In the genomic region with DNA sequence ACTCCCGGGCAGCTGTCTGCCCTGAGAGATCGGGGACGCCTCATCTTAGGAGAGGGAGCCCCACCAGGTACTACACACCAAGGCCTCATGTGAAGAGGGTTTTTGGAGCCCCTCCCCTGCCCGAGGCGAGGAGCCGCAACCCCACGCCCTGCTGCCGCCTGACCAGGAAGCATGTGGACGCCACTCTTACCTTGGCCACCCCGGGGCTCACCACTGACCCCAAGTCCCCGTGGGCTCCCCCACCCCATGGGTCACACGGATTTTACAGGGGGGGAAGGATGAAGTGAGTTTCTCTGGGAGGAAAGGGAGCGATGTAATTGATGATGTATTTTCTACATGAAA, we compare ENCODE assay signal across 19 cellular contexts. TPM values are rescaled to one million over a fixed set of nuclear protein-coding genes. Genes with fewer than 3 reads are reported as not detected.
DNase-seq lines count a peak whose midpoint lies in the region; ATAC-seq, FAIRE-seq and TF ChIP-seq lines count a peak whose summit lies in the region.
"Had no signal": no experiment of that assay in that cellular context is flagged by ENCODE, and none has a peak within 500 bp of the region (broad histone marks: within the 10 kb centered on the region; RNA-seq: fewer than 3 reads in every experiment).

No MANE protein-coding gene starts in this region.

- RAD21 ChIA-PET in GM12878 (lab: Charles Lee; ENCODE audit: unreplicated experiment) = interaction anchor here (0.8 to 1.2 kb wide), 2 partner anchors 26 to 85 kb away, joined by 3 read pairs; no protein-coding TSS in a partner anchor

- CTCF ChIA-PET in GM12878 (lab: Yijun Ruan, JAX) = no interaction called here

- TF ChIP-seq POLR2A in GM12878 (IDR thresholded peaks at IDR 0.05; ENCODE audit: low read depth, low read length) = no peak

- H3K9me3 Mint-ChIP-seq in IgD-negative memory B cell (no peaks in the 10 kb centered on the region), immature natural killer cell (no peaks in the 10 kb centered on the region)
- H3K9me3 Mint-ChIP-seq in stimulated activated effector memory CD8-positive, alpha-beta T cell treated with anti-CD3 and anti-CD28 coated beads, Interleukin-12 subunit alpha, Interleukin-12 subunit beta, amount 100 ng/mL, for 72 hours = no peaks in the 10 kb centered on the region
- H3K9me3 Mint-ChIP-seq: CD4-positive, alpha-beta T cell; H9 had no signal

- POLR2A ChIA-PET in GM12878 (lab: Charles Lee) = interaction anchor here (1.4 kb wide), 1 partner anchor 24 kb away, joined by 3 read pairs; no protein-coding TSS in a partner anchor

- peaks cover 12% of the 10 kb centered on the region for H3K79me2 ChIP-seq in DOHH2 (ENCODE audit: control insufficient read depth, low read length)
- no peaks in the 10 kb centered on the region for H3K79me2 ChIP-seq in GM12878 (ENCODE audit: control insufficient read depth, insufficient read depth, low read length)

- H3K27ac ChIP-seq in DOHH2 (ENCODE audit: low read depth, low read length) (peak overlapping the region; percentile 40), GM12878 (ENCODE audit: control insufficient read depth, insufficient read depth) (peak overlapping the region; percentile 13; the same call in 1 of the 2 replicates)
- H3K27ac ChIP-seq: Peyer's patch had no signal

- H3K36me3 Mint-ChIP-seq in IgD-negative memory B cell = no peaks in the 10 kb centered on the region
- H3K36me3 Mint-ChIP-seq in stimulated activated effector memory CD8-positive, alpha-beta T cell treated with anti-CD3 and anti-CD28 coated beads, Interleukin-12 subunit alpha, Interleukin-12 subunit beta, amount 100 ng/mL, for 72 hours = no peaks in the 10 kb centered on the region
- H3K36me3 Mint-ChIP-seq in immature natural killer cell = peaks cover 0 to 5% (median 4%) of the 10 kb centered on the region in 3 donors

- H3K27ac Mint-ChIP-seq in IgD-negative memory B cell = peak overlapping the region; percentile 75 to 88 (median 85)
- H3K27ac Mint-ChIP-seq in stimulated activated effector memory CD8-positive, alpha-beta T cell treated with anti-CD3 and anti-CD28 coated beads, Interleukin-12 subunit alpha, Interleukin-12 subunit beta, amount 100 ng/mL, for 72 hours = peak overlapping the region; percentile 74
- no peak overlapping the region for H3K27ac Mint-ChIP-seq in immature natural killer cell
- H3K27ac Mint-ChIP-seq: CD4-positive, alpha-beta T cell had no signal

- no peak for TF ChIP-seq RAD21 in GM12878 (IDR thresholded peaks at IDR 0.05; ENCODE audit: insufficient read depth, low read depth, low read length)

- H3K4me2 ChIP-seq in DOHH2 (ENCODE audit: low read length) (peak overlapping the region; percentile 39), GM12878 (ENCODE audit: control insufficient read depth, insufficient read depth) (no peak overlapping the region)

- H3K4me1 Mint-ChIP-seq in IgD-negative memory B cell (peaks cover 0 to 15% (median 12%) of the 10 kb centered on the region in 3 donors), immature natural killer cell (peaks cover 0 to 11% of the 10 kb centered on the region in 2 donors)
- H3K4me1 Mint-ChIP-seq in stimulated activated effector memory CD8-positive, alpha-beta T cell treated with anti-CD3 and anti-CD28 coated beads, Interleukin-12 subunit alpha, Interleukin-12 subunit beta, amount 100 ng/mL, for 72 hours = no peaks in the 10 kb centered on the region

- H3K9ac ChIP-seq in GM12878 (ENCODE audit: control insufficient read depth, insufficient read depth, low read length) = no peak overlapping the region

- in situ Hi-C loops in GM12878 (cut with MboI) = no loop called here

- H3K9me2 ChIP-seq in DOHH2 (replicated peaks; ENCODE audit: control insufficient read depth, low read length) = no peaks in the 10 kb centered on the region

- BruUV-seq in GM12878 (replicated peaks; lab: Mats Ljungman, UMichigan) = no TSS peak

- intact Hi-C loops in GM12878 (cut with micrococcal nuclease; ENCODE audit: unreplicated experiment) = no loop called here

- no peak overlapping the region for H2AFZ ChIP-seq in GM12878 (ENCODE audit: control insufficient read depth, low read depth, low read length)

- H4K20me1 ChIP-seq in DOHH2 (ENCODE audit: control insufficient read depth, insufficient read depth, low read depth, low read length) = no peaks in the 10 kb centered on the region
- no peaks in the 10 kb centered on the region for H4K20me1 ChIP-seq in GM12878 (ENCODE audit: control insufficient read depth, insufficient read depth)

- no peak; the same call in 2 of the 3 replicates for ATAC-seq in GM12878
- ATAC-seq in stimulated activated effector memory CD8-positive, alpha-beta T cell treated with anti-CD3 and anti-CD28 coated beads, Interleukin-12 subunit alpha, Interleukin-12 subunit beta, amount 100 ng/mL, for 72 hours = no peak
- ATAC-seq in HG03025 (IDR thresholded peaks at IDR 0.05; ENCODE audit: low FRiP score, unreplicated experiment) = no peak

- H3K4me1 ChIP-seq in DOHH2 (ENCODE audit: control insufficient read depth, low read length) = peaks cover 58% of the 10 kb centered on the region
- H3K4me1 ChIP-seq in GM12878 (ENCODE audit: control insufficient read depth, insufficient read depth, low read length) = peaks cover 21% of the 10 kb centered on the region

- SMC1A ChIA-PET in GM12878 (lab: Charles Lee; ENCODE audit: uncharacterized antibody, unreplicated experiment) = interaction anchor here (1.9 kb wide), 1 partner anchor 65 kb away, joined by 8 read pairs; no protein-coding TSS in a partner anchor

- no peaks in the 10 kb centered on the region for H3K9me3 ChIP-seq in DOHH2 (ENCODE audit: control insufficient read depth, insufficient read depth, low read length)
- H3K9me3 ChIP-seq in GM12878 (replicated peaks; ENCODE audit: control insufficient read depth, insufficient read depth, low read length) = no peaks in the 10 kb centered on the region
- H3K9me3 ChIP-seq: Peyer's patch had no signal

- H3K27me3 ChIP-seq in DOHH2 (ENCODE audit: control insufficient read depth, low read length) (no peaks in the 10 kb centered on the region), GM12878 (replicated peaks in 1 of 2; ENCODE audit: control insufficient read depth in 2 of 2, insufficient read depth in 2 of 2, low read length in 1 of 2) (no peaks in the 10 kb centered on the region)
- H3K27me3 ChIP-seq: Peyer's patch had no signal

- 21% methylated on average over 13 of the region's 13 CpGs for WGBS in GM12878 (ENCODE audit: insufficient coverage, insufficient replicate concordance, low lambda C conversion rate, missing lambda C conversion rate)

- no peaks in the 10 kb centered on the region for H3K27me3 Mint-ChIP-seq in IgD-negative memory B cell
- H3K27me3 Mint-ChIP-seq in immature natural killer cell (ENCODE audit: low read depth in 3 of 3) = peaks cover 19 to 27% (median 20%) of the 10 kb centered on the region in 3 donors
- H3K27me3 Mint-ChIP-seq: CD4-positive, alpha-beta T cell had no signal

- peak overlapping the region in 2 of 4 donors; percentile 78 to 87 for H3K4me3 Mint-ChIP-seq in IgD-negative memory B cell
- no peak overlapping the region for H3K4me3 Mint-ChIP-seq in stimulated activated effector memory CD8-positive, alpha-beta T cell treated with anti-CD3 and anti-CD28 coated beads, Interleukin-12 subunit alpha, Interleukin-12 subunit beta, amount 100 ng/mL, for 72 hours
- no peak overlapping the region for H3K4me3 Mint-ChIP-seq in immature natural killer cell
- H3K4me3 Mint-ChIP-seq: CD4-positive, alpha-beta T cell; H9 had no signal

- no peak for FAIRE-seq in GM12878 (lab: Jason Lieb, UNC)
- FAIRE-seq: K562 had no signal

- peaks cover 15% of the 10 kb centered on the region for H3F3A ChIP-seq in DOHH2 (ENCODE audit: control insufficient read depth, insufficient read depth)

- no peak for TF ChIP-seq CTCF in DOHH2 (IDR thresholded peaks at IDR 0.05; ENCODE audit: low read depth, low read length, poor library complexity, severe bottlenecking)
- TF ChIP-seq CTCF in GM12878 (IDR thresholded peaks at IDR 0.05 in 2 of 3, conservative IDR thresholded peaks at IDR 0.05 in 1 of 3; ENCODE audit: control insufficient read depth in 2 of 3, extremely low read depth in 1 of 3, insufficient read depth in 1 of 3, low read depth in 3 of 3, low read length in 3 of 3) = no peak

- no peak overlapping the region for H3K4me3 ChIP-seq in DOHH2 (ENCODE audit: low read length)
- no peak overlapping the region for H3K4me3 ChIP-seq in GM12878
- H3K4me3 ChIP-seq: K562, Peyer's patch had no signal

- no peak for DNase-seq in GM12878 (ENCODE audit: low read depth, low spot score)
- no peak for DNase-seq in stimulated activated effector memory CD8-positive, alpha-beta T cell treated with anti-CD3 and anti-CD28 coated beads, Interleukin-12 subunit alpha, Interleukin-12 subunit beta, amount 100 ng/mL, for 72 hours (ENCODE audit: low spot score in 2 of 2)
- DNase-seq in immature natural killer cell = no peak
- DNase-seq in DMS153 treated with DMSO at 0.1 percent for 48 hours (lab: John Stamatoyannopoulos, UW; ENCODE audit: unreplicated experiment) = no peak
- DNase-seq in hypothalamus (lab: John Stamatoyannopoulos, UW) = no peak
- DNase-seq: CD4-positive, alpha-beta T cell; DND-41; GDM1; NCI-H146; NCI-H2081 treated with DMSO at 0.1 percent for 48 hours; NCI-H510A treated with DMSO at 0.1 percent for 48 hours; Peyer's patch; SHP77 had no signal

- peaks cover 73% of the 10 kb centered on the region for H3K36me3 ChIP-seq in DOHH2 (ENCODE audit: control insufficient read depth, low read length)
- peaks cover 3 to 9% of the 10 kb centered on the region in 2 experiments; a peak in 3 of 4 replicates for H3K36me3 ChIP-seq in GM12878 (ENCODE audit: control insufficient read depth in 2 of 2, insufficient read depth in 2 of 2, low read length in 1 of 2)

- no peak for TF ChIP-seq EP300 in GM12878 (IDR thresholded peaks at IDR 0.05; ENCODE audit: borderline replicate concordance in 1 of 2, control insufficient read depth in 1 of 2, low read depth in 2 of 2, low read length in 2 of 2)

RNA-seq across cellular contexts. Expression of a gene that starts 17.6 kb away (rescaled TPM):
- polyA plus RNA-seq in IgD-negative memory B cell (not detected), GM12878 (2011; rRNA removed) (not detected in 2 replicates), GM12878 (2014; fragmentation: Illumina TruSeq; extraction: Trizol) (not detected in 2 replicates), GM12878 (2014; fragmentation: Nextera tagmentation; extraction: Ambion mirVana) (not detected), GM12878 (2014; rRNA removed) (not detected in 2 replicates), GM12878 (2016; fragmentation: Nextera tagmentation; extraction: Ambion mirVana) (not detected), immature natural killer cell (not detected)
- total RNA-seq in GM12878 (2013; cell fraction: nucleolus; rRNA removed) = not detected in 2 replicates
- total RNA-seq in GM12878 (2014; rRNA removed) (not detected in 2 replicates), GM12878 (2014; rRNA removed; fragmentation: Illumina TruSeq; extraction: Trizol) (not detected in 2 replicates), GM12878 (2021) (not detected in 2 replicates)
- polyA plus RNA-seq in GM12878 (2011; ENCODE audit: low read depth) = not detected
- polyA plus RNA-seq in GM12878 (2011; cell fraction: cytosol; rRNA removed) = not detected in 2 replicates
- polyA plus RNA-seq in GM12878 (2011; cell fraction: nucleus; rRNA removed) = 0.04 and 0.07 TPM in 2 replicates
- not detected in 2 replicates for polyA plus RNA-seq in GM12878 (2012)
- not detected in 2 replicates for polyA minus RNA-seq in GM12878 (2011; rRNA and poly(A)+ RNA removed)
- not detected in 2 replicates for polyA minus RNA-seq in GM12878 (2011; cell fraction: cytosol; rRNA and poly(A)+ RNA removed)
- not detected in 2 replicates for polyA minus RNA-seq in GM12878 (2011; cell fraction: nucleus; rRNA and poly(A)+ RNA removed)
- total RNA-seq: CD4-positive, alpha-beta T cell; H9; K562; T-helper 1 cell treated with Interleukin-12 subunit alpha and Interleukin-12 subunit beta and Interleukin-4 antibody, amounts not matched to agents 30 ng/mL and 1 ng/mL, for 36 hours had no signal
- polyA plus RNA-seq: K562 had no signal

RNA-seq across cellular contexts. Expression of a gene that starts 25.2 kb away (rescaled TPM):
- polyA plus RNA-seq in IgD-negative memory B cell = 26.7 TPM
- total RNA-seq in GM12878 (2013; cell fraction: nucleolus; rRNA removed) = 117 and 121 TPM in 2 replicates
- 10.2 and 12.5 TPM in 2 replicates for total RNA-seq in GM12878 (2014; rRNA removed)
- total RNA-seq in GM12878 (2014; rRNA removed; fragmentation: Illumina TruSeq; extraction: Trizol) = 9.5 and 11.4 TPM in 2 replicates
- 8.6 and 9.0 TPM in 2 replicates for total RNA-seq in GM12878 (2021)
- 4.5 TPM for polyA plus RNA-seq in GM12878 (2011; ENCODE audit: low read depth)
- 15.9 and 17.0 TPM in 2 replicates for polyA plus RNA-seq in GM12878 (2011; rRNA removed)
- 10.8 and 11.2 TPM in 2 replicates for polyA plus RNA-seq in GM12878 (2011; cell fraction: cytosol; rRNA removed)
- 22.4 and 24.8 TPM in 2 replicates for polyA plus RNA-seq in GM12878 (2011; cell fraction: nucleus; rRNA removed)
- polyA plus RNA-seq in GM12878 (2012) = 6.9 and 7.6 TPM in 2 replicates
- polyA plus RNA-seq in GM12878 (2014; fragmentation: Illumina TruSeq; extraction: Trizol) = 7.0 and 12.4 TPM in 2 replicates
- 1 to 10 TPM; 3.7 to 6.6 TPM for polyA plus RNA-seq in GM12878 (2014; fragmentation: Nextera tagmentation; extraction: Ambion mirVana)
- 8.9 and 10.2 TPM in 2 replicates for polyA plus RNA-seq in GM12878 (2014; rRNA removed)
- polyA plus RNA-seq in GM12878 (2016; fragmentation: Nextera tagmentation; extraction: Ambion mirVana) = 10 to 100 TPM; 15.0 to 17.9 TPM
- polyA minus RNA-seq in GM12878 (2011; rRNA and poly(A)+ RNA removed) = 11.1 and 20.0 TPM in 2 replicates
- polyA minus RNA-seq in GM12878 (2011; cell fraction: cytosol; rRNA and poly(A)+ RNA removed) = 2.1 and 2.7 TPM in 2 replicates
- polyA minus RNA-seq in GM12878 (2011; cell fraction: nucleus; rRNA and poly(A)+ RNA removed) = 11.1 and 16.1 TPM in 2 replicates
- 10 to 100 TPM; 12.7 to 24.0 (median 18.1) TPM for polyA plus RNA-seq in immature natural killer cell

RNA-seq across cellular contexts. Expression of a gene that starts 43.8 kb away (rescaled TPM):
- 2.6 TPM for polyA plus RNA-seq in IgD-negative memory B cell
- 30.0 and 31.5 TPM in 2 replicates for total RNA-seq in GM12878 (2013; cell fraction: nucleolus; rRNA removed)
- 0.65 and 0.68 TPM in 2 replicates for total RNA-seq in GM12878 (2014; rRNA removed)
- 0.36 and 0.92 TPM in 2 replicates for total RNA-seq in GM12878 (2014; rRNA removed; fragmentation: Illumina TruSeq; extraction: Trizol)
- total RNA-seq in GM12878 (2021) = 0.51 and 1.1 TPM in 2 replicates
- 3.5 TPM for polyA plus RNA-seq in GM12878 (2011; ENCODE audit: low read depth)
- 9.0 and 12.0 TPM in 2 replicates for polyA plus RNA-seq in GM12878 (2011; rRNA removed)
- polyA plus RNA-seq in GM12878 (2011; cell fraction: cytosol; rRNA removed) = 12.9 and 14.2 TPM in 2 replicates
- 18.1 and 26.9 TPM in 2 replicates for polyA plus RNA-seq in GM12878 (2011; cell fraction: nucleus; rRNA removed)
- polyA plus RNA-seq in GM12878 (2012) = 5.0 and 11.4 TPM in 2 replicates
- 0.19 TPM in 1 of 2 replicates, not detected in the other for polyA plus RNA-seq in GM12878 (2014; fragmentation: Illumina TruSeq; extraction: Trizol)
- polyA plus RNA-seq in GM12878 (2014; fragmentation: Nextera tagmentation; extraction: Ambion mirVana) = not detected
- polyA plus RNA-seq in GM12878 (2014; rRNA removed) = 0.50 and 0.80 TPM in 2 replicates
- polyA plus RNA-seq in GM12878 (2016; fragmentation: Nextera tagmentation; extraction: Ambion mirVana) = 1 to 10 TPM in 1 of 2 experiments, under 1 TPM in 1; 0.56 to 1.0 TPM
- polyA minus RNA-seq in GM12878 (2011; rRNA and poly(A)+ RNA removed) = 11.6 and 21.0 TPM in 2 replicates
- 2.2 and 3.7 TPM in 2 replicates for polyA minus RNA-seq in GM12878 (2011; cell fraction: cytosol; rRNA and poly(A)+ RNA removed)
- 6.0 and 13.7 TPM in 2 replicates for polyA minus RNA-seq in GM12878 (2011; cell fraction: nucleus; rRNA and poly(A)+ RNA removed)
- 1 to 10 TPM in 2 of 3 donors, not detected in 1; 1.1 to 1.9 TPM for polyA plus RNA-seq in immature natural killer cell

RNA-seq across cellular contexts. Expression of a gene that starts 46.1 kb away (rescaled TPM):
- polyA plus RNA-seq in IgD-negative memory B cell (6.4 TPM), GM12878 (2011; rRNA removed) (16.6 and 22.5 TPM in 2 replicates), GM12878 (2014; fragmentation: Illumina TruSeq; extraction: Trizol) (8.0 and 22.0 TPM in 2 replicates), GM12878 (2014; fragmentation: Nextera tagmentation; extraction: Ambion mirVana) (under 1 TPM in 1 of 2 experiments, not detected in 1; 0.22 TPM), GM12878 (2014; rRNA removed) (28.9 and 35.5 TPM in 2 replicates), GM12878 (2016; fragmentation: Nextera tagmentation; extraction: Ambion mirVana) (10 to 100 TPM in 1 of 2 experiments, 1 to 10 TPM in 1; 6.7 to 12.7 TPM), immature natural killer cell (10 to 100 TPM; 49.7 to 72.1 (median 55.1) TPM)
- 23.8 and 32.2 TPM in 2 replicates for total RNA-seq in GM12878 (2013; cell fraction: nucleolus; rRNA removed)
- total RNA-seq in GM12878 (2014; rRNA removed) (34.0 and 44.2 TPM in 2 replicates), GM12878 (2014; rRNA removed; fragmentation: Illumina TruSeq; extraction: Trizol) (15.8 and 17.9 TPM in 2 replicates), GM12878 (2021) (38.7 and 42.3 TPM in 2 replicates)
- 3.9 TPM for polyA plus RNA-seq in GM12878 (2011; ENCODE audit: low read depth)
- 30.5 and 44.3 TPM in 2 replicates for polyA plus RNA-seq in GM12878 (2011; cell fraction: cytosol; rRNA removed)
- 55.5 and 64.6 TPM in 2 replicates for polyA plus RNA-seq in GM12878 (2011; cell fraction: nucleus; rRNA removed)
- 17.1 and 19.8 TPM in 2 replicates for polyA plus RNA-seq in GM12878 (2012)
- 15.7 and 37.9 TPM in 2 replicates for polyA minus RNA-seq in GM12878 (2011; rRNA and poly(A)+ RNA removed)
- 22.1 and 25.5 TPM in 2 replicates for polyA minus RNA-seq in GM12878 (2011; cell fraction: cytosol; rRNA and poly(A)+ RNA removed)
- polyA minus RNA-seq in GM12878 (2011; cell fraction: nucleus; rRNA and poly(A)+ RNA removed) = 14.0 and 35.4 TPM in 2 replicates

Comparison
In these comparisons a context has a peak if more than half of its experiments do, and no peak if none do; other contexts are left out.
1. H3K27ac Mint-ChIP-seq: peak in IgD-negative memory B cell (3 of 3) and stimulated activated effector memory CD8-positive, alpha-beta T cell treated with anti-CD3 and anti-CD28 coated beads, Interleukin-12 subunit alpha, Interleukin-12 subunit beta, amount 100 ng/mL, for 72 hours (single experiment); none in immature natural killer cell (0 of 6).